ENCODE assay signal across 1 cellular context in genomic region chr12:132828706-132829534, GRCh38.
TF ChIP-seq lines count a peak whose summit lies in the region.

GOLGA3 (minus strand) TSS chr12:132828869; CDS start chr12:132822128, 6,741 bp downstream.

TF ChIP-seq in HepG2, 621 proteins besides CTCF, POLR2A, EP300 and RAD21 (continued from another document and continues in another):
- peak; percentile 87; the same call in 1 of the 2 replicates for TF ChIP-seq ELK4 (CRISPR knock-in tag; IDR thresholded peaks at IDR 0.05; ENCODE audit: borderline replicate concordance)
- TF ChIP-seq ZBTB21 (CRISPR knock-in tag; IDR thresholded peaks at IDR 0.05): no peak; the same call in 1 of the 2 replicates
- TF ChIP-seq NFIB (CRISPR knock-in tag; IDR thresholded peaks at IDR 0.05; ENCODE audit: borderline replicate concordance): no peak
- TF ChIP-seq TEAD2 (CRISPR knock-in tag; IDR thresholded peaks at IDR 0.05): no peak
- TF ChIP-seq GATAD1 (CRISPR knock-in tag; IDR thresholded peaks at IDR 0.05): peak; percentile 97
- TF ChIP-seq ZSCAN5A (CRISPR knock-in tag; IDR thresholded peaks at IDR 0.05; ENCODE audit: borderline replicate concordance): peak; percentile 78; the same call in 1 of the 2 replicates
- no peak for TF ChIP-seq FOXK2 (IDR thresholded peaks at IDR 0.05)
- no peak for TF ChIP-seq SP1 (IDR thresholded peaks at IDR 0.05)
- peak; percentile 90 for TF ChIP-seq SP1 (CRISPR knock-in tag; IDR thresholded peaks at IDR 0.05)
- TF ChIP-seq SMC3 (IDR thresholded peaks at IDR 0.05; ENCODE audit: low read length): no peak
- TF ChIP-seq ZFP1 (CRISPR knock-in tag; IDR thresholded peaks at IDR 0.05): no peak
- no peak for TF ChIP-seq ZNF362 (CRISPR knock-in tag; IDR thresholded peaks at IDR 0.05; ENCODE audit: borderline replicate concordance)
- no peak for TF ChIP-seq KLF13 (CRISPR knock-in tag; IDR thresholded peaks at IDR 0.05)
- TF ChIP-seq ZMYM2 (CRISPR knock-in tag; IDR thresholded peaks at IDR 0.05): no peak
- no peak for TF ChIP-seq CHCHD3 (CRISPR knock-in tag; IDR thresholded peaks at IDR 0.05)
- peak; percentile 69; the same call in 1 of the 2 replicates for TF ChIP-seq SP2 (CRISPR knock-in tag; IDR thresholded peaks at IDR 0.05)
- TF ChIP-seq DR1 (CRISPR knock-in tag; IDR thresholded peaks at IDR 0.05): peak; percentile 48; the same call in 1 of the 2 replicates
- TF ChIP-seq GFI1 (CRISPR knock-in tag; IDR thresholded peaks at IDR 0.05; ENCODE audit: borderline replicate concordance): peak; percentile 47; the same call in 1 of the 2 replicates
- no peak for TF ChIP-seq FOXP4 (CRISPR knock-in tag; IDR thresholded peaks at IDR 0.05)
- no peak for TF ChIP-seq CREBL2 (CRISPR knock-in tag; IDR thresholded peaks at IDR 0.05; ENCODE audit: borderline replicate concordance)
- TF ChIP-seq ZHX2 (IDR thresholded peaks at IDR 0.05; ENCODE audit: low read depth): peak; percentile 56
- TF ChIP-seq ZHX2 (CRISPR knock-in tag; IDR thresholded peaks at IDR 0.05; ENCODE audit: borderline replicate concordance): no peak
- TF ChIP-seq RFXAP (CRISPR knock-in tag; IDR thresholded peaks at IDR 0.05; ENCODE audit: borderline replicate concordance): no peak
- no peak for TF ChIP-seq ZNF816 (CRISPR knock-in tag; IDR thresholded peaks at IDR 0.05; ENCODE audit: borderline replicate concordance)
- no peak for TF ChIP-seq CENPBD1 (CRISPR knock-in tag; IDR thresholded peaks at IDR 0.05; ENCODE audit: borderline replicate concordance, low read depth)
- TF ChIP-seq ZNF530 (CRISPR knock-in tag; IDR thresholded peaks at IDR 0.05; ENCODE audit: low read depth): no peak
- peak; percentile 75; the same call in 1 of the 2 replicates for TF ChIP-seq MEIS1 (CRISPR knock-in tag; IDR thresholded peaks at IDR 0.05; ENCODE audit: borderline replicate concordance)
- no peak for TF ChIP-seq EZH2 (conservative IDR thresholded peaks at IDR 0.05; ENCODE audit: low read depth, low read length)
- TF ChIP-seq HNF4G (IDR thresholded peaks at IDR 0.05; ENCODE audit: borderline replicate concordance, low read depth, low read length): peak; percentile 47; the same call in 1 of the 2 replicates
- TF ChIP-seq HNF4G (CRISPR knock-in tag; IDR thresholded peaks at IDR 0.05; ENCODE audit: borderline replicate concordance, low read depth): no peak
- TF ChIP-seq ARNT (IDR thresholded peaks at IDR 0.05): no peak
- TF ChIP-seq TBP (CRISPR knock-in tag; IDR thresholded peaks at IDR 0.05): 0 out of 2 replicates have a peak, but pooled peaks have one; percentile 44
- peak; percentile 44; the same call in 1 of the 2 replicates for TF ChIP-seq PPARG (CRISPR knock-in tag; conservative IDR thresholded peaks at IDR 0.05)
- TF ChIP-seq MYPOP (CRISPR knock-in tag; IDR thresholded peaks at IDR 0.05): peak; percentile 32; the same call in 1 of the 2 replicates
- TF ChIP-seq BCL3 (CRISPR knock-in tag; IDR thresholded peaks at IDR 0.05): no peak
- TF ChIP-seq ZHX1 (CRISPR knock-in tag; IDR thresholded peaks at IDR 0.05; ENCODE audit: low read depth): no peak
- no peak; the same call in 1 of the 2 replicates for TF ChIP-seq TMF1 (CRISPR knock-in tag; IDR thresholded peaks at IDR 0.05; ENCODE audit: low read depth)
- no peak for TF ChIP-seq HNRNPK (IDR thresholded peaks at IDR 0.05; ENCODE audit: low read depth, low read length, poor library complexity, severe bottlenecking)
- no peak for TF ChIP-seq ZNF30 (CRISPR knock-in tag; IDR thresholded peaks at IDR 0.05)
- TF ChIP-seq ZNF740 (CRISPR knock-in tag; IDR thresholded peaks at IDR 0.05): no peak
- no peak; the same call in 1 of the 2 replicates for TF ChIP-seq TP53 (CRISPR knock-in tag; conservative IDR thresholded peaks at IDR 0.05)
- TF ChIP-seq ATF2 (CRISPR knock-in tag; IDR thresholded peaks at IDR 0.05): 0 out of 2 replicates have a peak, but pooled peaks have one; percentile 26
- no peak; the same call in 1 of the 2 replicates for TF ChIP-seq ZNF441 (CRISPR knock-in tag; IDR thresholded peaks at IDR 0.05; ENCODE audit: borderline replicate concordance)
- TF ChIP-seq ZNF788 (CRISPR knock-in tag; IDR thresholded peaks at IDR 0.05; ENCODE audit: borderline replicate concordance): peak; percentile 88
